Comparison of ENCODE assay signal across 1 cellular context in the genomic region with DNA sequence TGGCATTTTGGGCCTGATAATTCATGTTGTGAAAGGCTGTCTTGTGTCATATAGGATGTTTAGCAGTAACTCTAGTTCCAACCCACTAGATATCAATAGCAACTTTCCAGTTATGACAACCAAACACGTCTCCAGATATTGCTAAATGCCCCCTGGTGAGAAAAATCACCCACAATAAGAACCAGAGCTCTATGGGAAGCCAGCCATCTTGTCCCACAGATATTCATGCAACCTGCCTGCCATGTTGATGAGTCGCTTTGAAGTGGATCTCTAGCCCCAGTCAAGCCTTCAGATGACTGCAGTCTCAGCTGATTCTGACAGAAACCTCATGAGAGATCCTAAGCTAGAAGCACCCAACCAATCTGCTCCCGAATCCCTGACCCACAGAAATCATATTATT.
TF ChIP-seq lines count a peak whose summit lies in the region.

No MANE protein-coding gene starts in this region.

TF ChIP-seq in GM12878, 131 proteins besides CTCF, POLR2A, EP300 and RAD21 (continued from another document):
- TF ChIP-seq, protein P1, sequence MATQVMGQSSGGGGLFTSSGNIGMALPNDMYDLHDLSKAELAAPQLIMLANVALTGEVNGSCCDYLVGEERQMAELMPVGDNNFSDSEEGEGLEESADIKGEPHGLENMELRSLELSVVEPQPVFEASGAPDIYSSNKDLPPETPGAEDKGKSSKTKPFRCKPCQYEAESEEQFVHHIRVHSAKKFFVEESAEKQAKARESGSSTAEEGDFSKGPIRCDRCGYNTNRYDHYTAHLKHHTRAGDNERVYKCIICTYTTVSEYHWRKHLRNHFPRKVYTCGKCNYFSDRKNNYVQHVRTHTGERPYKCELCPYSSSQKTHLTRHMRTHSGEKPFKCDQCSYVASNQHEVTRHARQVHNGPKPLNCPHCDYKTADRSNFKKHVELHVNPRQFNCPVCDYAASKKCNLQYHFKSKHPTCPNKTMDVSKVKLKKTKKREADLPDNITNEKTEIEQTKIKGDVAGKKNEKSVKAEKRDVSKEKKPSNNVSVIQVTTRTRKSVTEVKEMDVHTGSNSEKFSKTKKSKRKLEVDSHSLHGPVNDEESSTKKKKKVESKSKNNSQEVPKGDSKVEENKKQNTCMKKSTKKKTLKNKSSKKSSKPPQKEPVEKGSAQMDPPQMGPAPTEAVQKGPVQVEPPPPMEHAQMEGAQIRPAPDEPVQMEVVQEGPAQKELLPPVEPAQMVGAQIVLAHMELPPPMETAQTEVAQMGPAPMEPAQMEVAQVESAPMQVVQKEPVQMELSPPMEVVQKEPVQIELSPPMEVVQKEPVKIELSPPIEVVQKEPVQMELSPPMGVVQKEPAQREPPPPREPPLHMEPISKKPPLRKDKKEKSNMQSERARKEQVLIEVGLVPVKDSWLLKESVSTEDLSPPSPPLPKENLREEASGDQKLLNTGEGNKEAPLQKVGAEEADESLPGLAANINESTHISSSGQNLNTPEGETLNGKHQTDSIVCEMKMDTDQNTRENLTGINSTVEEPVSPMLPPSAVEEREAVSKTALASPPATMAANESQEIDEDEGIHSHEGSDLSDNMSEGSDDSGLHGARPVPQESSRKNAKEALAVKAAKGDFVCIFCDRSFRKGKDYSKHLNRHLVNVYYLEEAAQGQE (IDR thresholded peaks at IDR 0.05; ENCODE audit: low read depth, low read length), result no peak
- TF ChIP-seq E4F1 (IDR thresholded peaks at IDR 0.05; ENCODE audit: borderline replicate concordance, partially characterized antibody), result no peak
